Comparison of ENCODE assay signal across 8 cellular contexts in the genomic region with DNA sequence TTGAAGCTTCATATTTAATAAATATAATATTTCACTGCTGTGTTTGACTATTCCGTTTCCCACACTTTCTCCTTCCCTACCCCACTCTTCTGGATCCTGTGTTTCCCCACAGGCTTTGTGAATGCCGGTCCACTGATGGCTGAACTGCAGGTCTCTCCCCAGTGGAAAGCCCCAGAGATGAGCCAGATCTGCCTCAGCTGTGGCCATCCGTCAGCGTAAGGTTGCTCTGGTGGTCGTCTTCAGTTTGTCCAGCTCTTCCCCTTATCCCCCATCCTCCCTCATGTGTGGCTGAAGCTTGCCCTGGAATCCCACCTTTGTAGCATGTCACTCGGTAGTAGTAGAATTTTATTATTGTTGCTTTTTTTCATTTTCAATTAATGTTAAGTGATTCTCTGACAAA. TPM values are rescaled to one million over a fixed set of nuclear protein-coding genes. Genes with fewer than 3 reads are reported as not detected.
DNase-seq lines count a peak whose midpoint lies in the region; ATAC-seq and TF ChIP-seq lines count a peak whose summit lies in the region.

No MANE protein-coding gene starts in this region.

- no peak for TF ChIP-seq EP300 in transverse colon (IDR thresholded peaks at IDR 0.05; ENCODE audit: low read depth)

- H3K36me3 Mint-ChIP-seq in activated naive CD4-positive, alpha-beta T cell treated with anti-CD3 and anti-CD28 coated beads, Interleukin-2, amount 10 ng/mL, durations not matched to agents 7 days and 5 days = peaks cover 47% of the 10 kb centered on the region
- H3K36me3 Mint-ChIP-seq in activated naive CD4-positive, alpha-beta T cell treated with anti-CD3 and anti-CD28 coated beads, Interleukin-2, amount 50 U/mL, for 72 hours = peaks cover 39 to 65% of the 10 kb centered on the region in 2 donors

- no peaks in the 10 kb centered on the region for H3K27me3 Mint-ChIP-seq in activated naive CD4-positive, alpha-beta T cell treated with anti-CD3 and anti-CD28 coated beads, Interleukin-2, amount 10 ng/mL, durations not matched to agents 7 days and 5 days

- peaks cover 27 to 34% of the 10 kb centered on the region in 2 donors for H3K4me1 ChIP-seq in mucosa of rectum (ENCODE audit: control insufficient read depth in 2 of 2, insufficient read depth in 2 of 2, low read length in 2 of 2)
- H3K4me1 ChIP-seq in transverse colon = peaks cover 17 to 79% (median 36%) of the 10 kb centered on the region in 4 donors

- intact Hi-C loops in transverse colon (cut with DNase I; ENCODE audit: low total_unique reads) = no loop called here

- ATAC-seq in activated naive CD4-positive, alpha-beta T cell treated with anti-CD3 and anti-CD28 coated beads, Interleukin-2, amount 50 U/mL, for 72 hours = no peak

- DNase-seq in activated naive CD4-positive, alpha-beta T cell treated with anti-CD3 and anti-CD28 coated beads, Interleukin-2, amount 10 ng/mL, durations not matched to agents 7 days and 5 days = no peak
- no peak for DNase-seq in activated naive CD4-positive, alpha-beta T cell treated with anti-CD3 and anti-CD28 coated beads, Interleukin-2, amount 50 U/mL, for 16 hours
- no peak for DNase-seq in activated naive CD4-positive, alpha-beta T cell treated with anti-CD3 and anti-CD28 coated beads, Interleukin-2, amount 50 U/mL, for 72 hours (ENCODE audit: low spot score in 2 of 2)
- no peak for DNase-seq in transverse colon
- no peak for DNase-seq in ureter (ENCODE audit: low spot score)
- no peak for DNase-seq in stimulated activated CD4-positive, alpha-beta T cell treated with anti-CD3 and anti-CD28 coated beads, Interleukin-2, amount 100 ng/mL, for 24 hours
- DNase-seq in NCI-H526 treated with DMSO at 0.1 percent for 48 hours (lab: John Stamatoyannopoulos, UW) = no peak

- H3K4me3 ChIP-seq in mucosa of rectum (ENCODE audit: low read length in 2 of 2) (no peak overlapping the region), transverse colon (peak overlapping the region in 1 of 4 donors; percentile 5)

- H3K9ac ChIP-seq in mucosa of rectum (ENCODE audit: low read depth in 1 of 2, low read length in 2 of 2) = peak overlapping the region; percentile 35 to 77

- TF ChIP-seq POLR2A in transverse colon (IDR thresholded peaks at IDR 0.05) = no peak

- no peaks in the 10 kb centered on the region for H3K27me3 ChIP-seq in mucosa of rectum (ENCODE audit: control insufficient read depth in 2 of 2, insufficient read depth in 2 of 2, low read length in 2 of 2)
- H3K27me3 ChIP-seq in transverse colon = no peaks in the 10 kb centered on the region

- no peaks in the 10 kb centered on the region for H3K9me3 Mint-ChIP-seq in activated naive CD4-positive, alpha-beta T cell treated with anti-CD3 and anti-CD28 coated beads, Interleukin-2, amount 10 ng/mL, durations not matched to agents 7 days and 5 days
- H3K9me3 Mint-ChIP-seq in activated naive CD4-positive, alpha-beta T cell treated with anti-CD3 and anti-CD28 coated beads, Interleukin-2, amount 50 U/mL, for 72 hours = no peaks in the 10 kb centered on the region

- CTCF ChIA-PET in activated naive CD4-positive, alpha-beta T cell treated with anti-CD3 and anti-CD28 coated beads, Interleukin-2, amount 10 ng/mL, durations not matched to agents 7 days and 5 days (lab: Charles Lee) = interaction anchor here (1.1 to 2.9 kb wide), 9 partner anchors 11 to 301 kb away, joined by 3 to 19 read pairs (median 4); partner anchors contain the start of gene SMAP2

- TF ChIP-seq CTCF in transverse colon (IDR thresholded peaks at IDR 0.05) = no peak

- H3K4me1 Mint-ChIP-seq in activated naive CD4-positive, alpha-beta T cell treated with anti-CD3 and anti-CD28 coated beads, Interleukin-2, amount 10 ng/mL, durations not matched to agents 7 days and 5 days = peaks cover 92% of the 10 kb centered on the region

- H3K27ac ChIP-seq in mucosa of rectum (ENCODE audit: low read depth in 2 of 2, low read length in 2 of 2) = peak overlapping the region; percentile 85 to 92
- peak overlapping the region; percentile 81 to 90 (median 84) for H3K27ac ChIP-seq in transverse colon

- H3K4me3 Mint-ChIP-seq in activated naive CD4-positive, alpha-beta T cell treated with anti-CD3 and anti-CD28 coated beads, Interleukin-2, amount 10 ng/mL, durations not matched to agents 7 days and 5 days = peak overlapping the region; percentile 72

- H3K36me3 ChIP-seq in mucosa of rectum (ENCODE audit: control insufficient read depth in 2 of 2, insufficient read depth in 2 of 2, low read length in 2 of 2) = peaks cover 0 to 3% of the 10 kb centered on the region in 2 donors
- no peaks in the 10 kb centered on the region for H3K36me3 ChIP-seq in transverse colon

- H3K9me3 ChIP-seq in mucosa of rectum (ENCODE audit: control insufficient read depth in 2 of 2, low read length in 2 of 2) (no peaks in the 10 kb centered on the region), transverse colon (no peaks in the 10 kb centered on the region)

- 15 to 55% methylated on average over 5 to 6 of the region's 6 CpGs for WGBS in transverse colon (ENCODE audit: low coverage in 1 of 2), 2 donors

- peak overlapping the region; percentile 99 for H3K27ac Mint-ChIP-seq in activated naive CD4-positive, alpha-beta T cell treated with anti-CD3 and anti-CD28 coated beads, Interleukin-2, amount 10 ng/mL, durations not matched to agents 7 days and 5 days
- peak overlapping the region; percentile 99 to 100 for H3K27ac Mint-ChIP-seq in activated naive CD4-positive, alpha-beta T cell treated with anti-CD3 and anti-CD28 coated beads, Interleukin-2, amount 50 U/mL, for 72 hours

- in situ Hi-C loops in transverse colon (cut with MboI; ENCODE audit: low pct_ligation_motif_present in 1 of 4, low pct_unique_long_range_greater_than_20kb in 1 of 4, low sequenced_read_pairs in 3 of 4) = no loop called here

RNA-seq across cellular contexts. Expression of gene SMAP2, which starts 11.4 kb away (rescaled TPM):
- total RNA-seq in activated naive CD4-positive, alpha-beta T cell treated with anti-CD3 and anti-CD28 coated beads, Interleukin-2, amount 50 U/mL, for 72 hours = 100 to 1,000 TPM; 229 to 299 TPM
- 10 to 100 TPM; 20.1 to 47.0 (median 33.8) TPM for total RNA-seq in transverse colon
- total RNA-seq in ureter = 39.5 TPM
